In the genomic region with DNA sequence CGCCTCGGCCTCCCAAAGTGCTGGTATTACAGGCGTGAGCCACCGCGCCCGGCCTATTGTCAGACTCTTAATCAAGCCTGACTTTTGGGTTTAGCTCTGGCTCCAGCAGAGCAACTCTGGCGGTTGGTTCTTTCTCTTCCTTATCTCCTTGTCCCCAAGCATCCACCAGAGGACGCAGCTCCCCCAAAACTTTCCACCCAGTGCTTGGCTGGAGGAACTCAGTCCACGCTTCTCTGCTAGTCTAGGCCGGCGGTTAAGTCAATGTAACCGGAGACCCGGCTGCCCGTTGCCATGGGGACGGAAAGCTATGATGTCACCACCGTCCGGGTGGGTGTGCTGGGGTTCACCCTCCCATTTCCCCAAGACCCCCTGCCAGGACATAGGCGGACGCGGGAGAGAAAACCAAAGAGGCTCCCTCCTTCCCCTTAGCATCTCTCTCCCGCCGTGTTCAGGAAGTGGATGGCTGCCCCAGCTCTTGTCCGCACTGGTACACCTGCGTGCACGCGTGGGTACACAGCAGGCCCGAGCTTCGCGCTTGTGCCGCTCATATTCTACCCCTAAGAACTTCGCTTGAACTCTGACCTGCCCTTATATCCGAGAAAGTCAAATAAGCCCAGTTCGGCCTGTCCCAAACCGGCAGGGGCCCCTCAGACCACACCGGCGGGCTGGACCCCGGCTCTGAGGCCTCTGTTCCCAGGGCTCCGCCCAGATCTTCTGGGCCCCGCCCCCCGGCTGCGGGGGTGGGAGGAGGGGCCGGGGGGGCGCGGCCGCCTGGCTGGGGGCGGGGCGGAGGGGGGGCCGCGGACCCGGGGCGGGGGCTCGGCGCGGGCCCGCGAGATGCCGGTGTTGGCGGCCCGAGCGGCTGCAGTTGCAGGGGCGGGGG, we compare ENCODE assay signal across 8 cellular contexts. TPM values are rescaled to one million over a fixed set of nuclear protein-coding genes. Genes with fewer than 3 reads are reported as not detected.
A peak's percentile ranks its signal among the peaks of the same experiment; 100 is the strongest.
DNase-seq lines count a peak whose midpoint lies in the region; ATAC-seq and TF ChIP-seq lines count a peak whose summit lies in the region.

A gene with protein sequence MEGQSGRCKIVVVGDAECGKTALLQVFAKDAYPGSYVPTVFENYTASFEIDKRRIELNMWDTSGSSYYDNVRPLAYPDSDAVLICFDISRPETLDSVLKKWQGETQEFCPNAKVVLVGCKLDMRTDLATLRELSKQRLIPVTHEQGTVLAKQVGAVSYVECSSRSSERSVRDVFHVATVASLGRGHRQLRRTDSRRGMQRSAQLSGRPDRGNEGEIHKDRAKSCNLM (plus strand): TSS at position 825 of the 883 bp plus-strand sequence. CDS start 117 bp downstream, outside the sequence.

- peak; percentile 39 to 70 for TF ChIP-seq POLR2A in tibial nerve (IDR thresholded peaks at IDR 0.05)

- H3K27me3 ChIP-seq in AG04450 (ENCODE audit: control insufficient read depth, insufficient read depth, low read length) (peaks cover 4% of the 10 kb centered on the region), tibial nerve (no peaks in the 10 kb centered on the region)

- TF ChIP-seq CTCF in AG04450 (IDR thresholded peaks at IDR 0.05; ENCODE audit: low read depth, low read length) (peak; percentile 87), tibial nerve (IDR thresholded peaks at IDR 0.05) (peak; percentile 56 to 89 (median 80))

- DNase-seq in AG04450 (ENCODE audit: low read depth, low spot score) (peak; percentile 84), NCI-H1694 treated with DMSO at 0.1 percent for 48 hours (lab: John Stamatoyannopoulos, UW) (peak; percentile 96), T-helper 2 cell (peak; percentile 59 to 79 (median 71)), left ventricle myocardium superior (peak; percentile 86), posterior cingulate gyrus (peak; percentile 81 to 98 (median 90)), tibial nerve (ENCODE audit: low spot score in 2 of 2) (peak; percentile 78 to 87)

- 0 to 1% methylated on average over 28 to 34 of the region's 61 CpGs for WGBS in tibial nerve, 2 donors

- intact Hi-C loops in left ventricle myocardium superior (cut with micrococcal nuclease) (no loop called here), posterior cingulate gyrus (cut with DNase I) (loop anchor here (5.0 kb wide), 1 partner anchor 308 kb away; no protein-coding TSS in a partner anchor)

- peaks cover 0 to 34% (median 16%) of the 10 kb centered on the region in 4 donors for H3K4me1 ChIP-seq in tibial nerve

- CTCF ChIA-PET in AG04450 (lab: Charles Lee), result interaction anchor here (0.6 to 1.7 kb wide), 15 partner anchors 10 to 344 kb away, joined by 3 to 13 read pairs (median 4); a partner anchor contains a TSS

- H3K4me3 ChIP-seq in AG04450 (ENCODE audit: low read depth, low read length) (peak within 1 kb of the TSS; percentile 72), tibial nerve (peak within 1 kb of the TSS; percentile 39 to 70 (median 54))

- H3K9me3 ChIP-seq in AG04450 (ENCODE audit: control insufficient read depth, insufficient read depth, low read length), result no peaks in the 10 kb centered on the region; the same call in 1 of the 2 replicates
- H3K9me3 ChIP-seq in tibial nerve, result no peaks in the 10 kb centered on the region

- H3K27ac ChIP-seq in AG04450 (ENCODE audit: low read depth, low read length) (peak within 1 kb of the TSS; percentile 33), angular gyrus (ENCODE audit: low read depth, low read length) (peak within 1 kb of the TSS; percentile 35), tibial nerve (peak within 1 kb of the TSS; percentile 78 to 92 (median 85))

- POLR2A ChIA-PET in AG04450 (lab: Yijun Ruan, JAX), result interaction anchor here (0.9 to 3.5 kb wide), 7 partner anchors 27 to 291 kb away, joined by 3 to 22 read pairs (median 5); a partner anchor contains a TSS

- peak in 1 of 2 donors; percentile 69 for TF ChIP-seq EP300 in tibial nerve (IDR thresholded peaks at IDR 0.05)

- peak; percentile 40 for ATAC-seq in GM19463 (IDR thresholded peaks at IDR 0.05; ENCODE audit: unreplicated experiment)
- peak; percentile 70 for ATAC-seq in left ventricle myocardium superior

- no peaks in the 10 kb centered on the region for H3K36me3 ChIP-seq in tibial nerve

RNA-seq across cellular contexts. Expression of the gene that starts here (rescaled TPM):
- polyA plus RNA-seq in AG04450 (2011; rRNA removed), result 1.7 and 2.1 TPM in 2 replicates
- 1.1 and 1.3 TPM in 2 replicates for polyA minus RNA-seq in AG04450 (2011; rRNA and poly(A)+ RNA removed)
- total RNA-seq in left ventricle myocardium superior, result 0.82 TPM
- total RNA-seq in tibial nerve, result 1 to 10 TPM in 3 of 4 donors, under 1 TPM in 1; 0.59 to 2.6 (median 1.9) TPM

Comparison
In these comparisons a context has a peak if more than half of its experiments do, and no peak if none do; other contexts are left out.
1. Peak in every context shown above with its lines: DNase-seq, ATAC-seq, H3K4me3 ChIP-seq and H3K27ac ChIP-seq.
2. Peak in DNase-seq and ATAC-seq in left ventricle myocardium superior; RNA of the gene not detected or under 1 TPM.
3. H3K27ac ChIP-seq: peak in every context shown above with its lines; median percentile 85 in tibial nerve; 35 in angular gyrus; 33 in AG04450.